ENCODE assay signal across 9 cellular contexts in the genomic region with DNA sequence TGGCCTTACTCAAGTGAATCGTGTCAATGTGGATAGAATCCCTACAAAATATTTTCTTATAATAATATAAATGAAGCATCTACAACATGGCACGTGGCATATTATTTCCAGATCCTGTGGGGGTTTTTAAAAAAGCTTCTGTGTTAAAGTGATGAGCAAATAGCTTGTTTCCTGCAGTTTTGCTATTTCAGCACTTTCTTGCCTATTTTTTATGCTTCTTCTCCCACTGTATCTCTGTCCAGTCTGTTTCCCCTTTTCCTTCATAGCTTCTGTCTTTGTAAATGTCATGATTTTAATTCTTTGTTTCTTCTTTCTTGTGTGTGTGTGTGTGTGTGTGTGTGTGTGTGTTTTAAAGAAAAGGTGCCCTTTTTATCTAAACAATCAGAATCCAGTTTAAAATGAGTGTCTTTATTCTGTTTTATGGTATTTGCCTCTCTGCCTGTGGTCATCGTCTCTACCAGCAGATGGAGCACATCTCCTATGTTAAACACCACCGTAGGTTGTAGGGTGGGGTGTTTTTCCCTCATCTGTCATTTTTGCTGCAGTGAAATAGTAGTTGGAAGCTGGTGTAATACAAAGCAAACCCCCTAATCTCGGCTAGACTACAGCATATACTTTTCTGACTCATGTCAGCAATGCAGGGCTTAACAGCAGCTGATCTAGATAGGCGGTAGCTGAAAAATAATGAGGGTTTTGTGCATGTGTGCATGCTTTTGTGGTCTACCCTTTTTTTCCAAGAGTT. TPM values are rescaled to one million over a fixed set of nuclear protein-coding genes. Genes with fewer than 3 reads are reported as not detected.
DNase-seq lines count a peak whose midpoint lies in the region; ATAC-seq and TF ChIP-seq lines count a peak whose summit lies in the region.
"Had no signal": no experiment of that assay in that cellular context is flagged by ENCODE, and none has a peak within 500 bp of the region (broad histone marks: within the 10 kb centered on the region; RNA-seq: fewer than 3 reads in every experiment).

No MANE protein-coding gene starts in this region.

- TF ChIP-seq CTCF in WERI-Rb-1 (IDR thresholded peaks at IDR 0.05; ENCODE audit: low read depth, low read length) (peak; percentile 57), sigmoid colon (IDR thresholded peaks at IDR 0.05) (peak in 3 of 4 experiments; percentile 22 to 62 (median 36))

- H3K9me3 Mint-ChIP-seq in CD8-positive, alpha-beta memory T cell: peaks cover 0 to 4% (median 0%) of the 10 kb centered on the region in 5 donors

- no peak overlapping the region for H3K27ac Mint-ChIP-seq in CD8-positive, alpha-beta memory T cell
- H3K27ac Mint-ChIP-seq: activated naive CD8-positive, alpha-beta T cell had no signal

- H3K36me3 Mint-ChIP-seq in CD8-positive, alpha-beta memory T cell: no peaks in the 10 kb centered on the region
- H3K36me3 Mint-ChIP-seq: activated naive CD8-positive, alpha-beta T cell had no signal

- H3K27ac ChIP-seq in WERI-Rb-1 (no peak overlapping the region), sigmoid colon (no peak overlapping the region)
- H3K27ac ChIP-seq in CD8-positive, alpha-beta memory T cell (ENCODE audit: low read depth, low read length): no peak overlapping the region

- H3K9me3 ChIP-seq in WERI-Rb-1 (ENCODE audit: severe bottlenecking) (no peaks in the 10 kb centered on the region), sigmoid colon (no peaks in the 10 kb centered on the region)
- no peaks in the 10 kb centered on the region for H3K9me3 ChIP-seq in CD8-positive, alpha-beta memory T cell (ENCODE audit: low read length)

- no peak for TF ChIP-seq POLR2A in sigmoid colon (IDR thresholded peaks at IDR 0.05)

- H3K4me3 ChIP-seq in WERI-Rb-1 (ENCODE audit: low read depth, low read length) (no peak overlapping the region), sigmoid colon (no peak overlapping the region)
- no peak overlapping the region for H3K4me3 ChIP-seq in CD8-positive, alpha-beta memory T cell (ENCODE audit: low read length)

- H3K4me3 Mint-ChIP-seq in CD8-positive, alpha-beta memory T cell: no peak overlapping the region
- H3K4me3 Mint-ChIP-seq: activated naive CD8-positive, alpha-beta T cell had no signal

- CTCF ChIA-PET in CD8-positive, alpha-beta memory T cell (lab: Charles Lee): no interaction called here

- POLR2A ChIA-PET in CD8-positive, alpha-beta memory T cell (lab: Charles Lee): no interaction called here

- DNase-seq in NCI-H1436 (lab: John Stamatoyannopoulos, UW) (peak; percentile 14), NCI-H1436 treated with DMSO at 0.1 percent for 48 hours (lab: John Stamatoyannopoulos, UW) (no peak), WERI-Rb-1 (peak; percentile 40), glomerular visceral epithelial cell (ENCODE audit: extremely low spot score) (peak; percentile 16), sigmoid colon (no peak)
- no peak for DNase-seq in CD8-positive, alpha-beta memory T cell

- H3K27me3 Mint-ChIP-seq in CD8-positive, alpha-beta memory T cell: no peaks in the 10 kb centered on the region

- no peaks in the 10 kb centered on the region for H3K4me1 Mint-ChIP-seq in CD8-positive, alpha-beta memory T cell

- TF ChIP-seq EP300 in sigmoid colon (IDR thresholded peaks at IDR 0.05): no peak

- ATAC-seq in GM19372 (IDR thresholded peaks at IDR 0.05; ENCODE audit: low read depth, unreplicated experiment) (peak; percentile 51), HG03469 (IDR thresholded peaks at IDR 0.05; ENCODE audit: unreplicated experiment) (peak; percentile 68)

- intact Hi-C loops in sigmoid colon (cut with DNase I): loop anchor here (5.0 kb wide), 1 partner anchor 619 kb away; no protein-coding TSS in a partner anchor

- WGBS in sigmoid colon, 2 donors: 37% methylated on average over 6 of the region's 6 CpGs

- H3K36me3 ChIP-seq in WERI-Rb-1 (no peaks in the 10 kb centered on the region), sigmoid colon (no peaks in the 10 kb centered on the region)
- H3K36me3 ChIP-seq in CD8-positive, alpha-beta memory T cell (ENCODE audit: insufficient read depth, low read length): no peaks in the 10 kb centered on the region

- no peaks in the 10 kb centered on the region for H3K4me1 ChIP-seq in sigmoid colon
- H3K4me1 ChIP-seq in CD8-positive, alpha-beta memory T cell (ENCODE audit: insufficient read depth, low read length): no peaks in the 10 kb centered on the region

- no peaks in the 10 kb centered on the region for H3K27me3 ChIP-seq in WERI-Rb-1 (ENCODE audit: insufficient read depth, low read depth, severe bottlenecking)
- no peaks in the 10 kb centered on the region for H3K27me3 ChIP-seq in sigmoid colon
- H3K27me3 ChIP-seq in CD8-positive, alpha-beta memory T cell (ENCODE audit: insufficient read depth, low read length, poor library complexity, severe bottlenecking): no peaks in the 10 kb centered on the region

RNA-seq across cellular contexts. Expression of gene FTHL17, which starts 33.1 kb away (rescaled TPM):
- not detected for total RNA-seq in sigmoid colon
- polyA plus RNA-seq in sigmoid colon: not detected
- total RNA-seq in CD8-positive, alpha-beta memory T cell: not detected
- not detected for polyA plus RNA-seq in CD8-positive, alpha-beta memory T cell

Comparison
In these comparisons a context has a peak if more than half of its experiments do, and no peak if none do; other contexts are left out.
1. DNase-seq: peak in NCI-H1436 (single experiment), WERI-Rb-1 (single experiment) and glomerular visceral epithelial cell (single experiment); none in NCI-H1436 treated with DMSO at 0.1 percent for 48 hours (single experiment), sigmoid colon (single experiment) and CD8-positive, alpha-beta memory T cell (0 of 5).